Comparison of ENCODE assay signal across 18 cellular contexts in genomic region chr9:7549261-7549660, GRCh38.
DNase-seq lines count a peak whose midpoint lies in the region; ATAC-seq and TF ChIP-seq lines count a peak whose summit lies in the region.
"Had no signal": no experiment of that assay in that cellular context is flagged by ENCODE, and none has a peak within 500 bp of the region (broad histone marks: within the 10 kb centered on the region; RNA-seq: fewer than 3 reads in every experiment).

No MANE protein-coding gene starts in this region.

- ATAC-seq in heart left ventricle, result peak in 3 of 4 donors; percentile 34 to 55 (median 47)
- ATAC-seq: activated CD4-positive, CD25-positive, alpha-beta regulatory T cell treated with anti-CD3 and anti-CD28 coated beads, Interleukin-2, amount 50 U/mL, for 24 hours; activated naive CD8-positive, alpha-beta T cell treated with anti-CD3 and anti-CD28 coated beads, Interleukin-2, amount 50 U/mL, for 24 hours; lower lobe of right lung; PC-3 had no signal

- DNase-seq in DMS153 (lab: John Stamatoyannopoulos, UW), result peak; percentile 3
- DNase-seq in DMS153 treated with DMSO at 0.1 percent for 48 hours (lab: John Stamatoyannopoulos, UW; ENCODE audit: unreplicated experiment), result no peak
- peak; percentile 19 for DNase-seq in NCI-H446 treated with DMSO at 0.1 percent for 48 hours (lab: John Stamatoyannopoulos, UW)
- peak; percentile 32 to 62 (median 55) for DNase-seq in heart left ventricle
- peak in 7 of 10 donors; percentile 8 to 88 (median 43) for DNase-seq in posterior cingulate gyrus
- no peak for DNase-seq in kidney glomerular epithelial cell (lab: John Stamatoyannopoulos, UW)
- DNase-seq in HCEC 1CT, result no peak
- DNase-seq in activated T-cell treated with anti-CD3 and anti-CD28 coated beads, Interleukin-2, amount 50 U/mL, for 1 hour, result no peak
- DNase-seq: activated naive CD8-positive, alpha-beta T cell treated with anti-CD3 and anti-CD28 coated beads, Interleukin-2, amount 50 U/mL, for 24 hours; activated T-cell treated with anti-CD3 and anti-CD28 coated beads for 4 hours; CD8-positive, alpha-beta memory T cell; erythroblast; KG1; lower lobe of right lung; NCI-H1694 treated with DMSO at 0.1 percent for 48 hours; PC-3; SW 1271 had no signal

- 33 to 47% (median 35%) methylated on average over 3 of the region's 3 CpGs for WGBS in heart left ventricle, 4 donors

- H3K4me3 ChIP-seq in heart left ventricle, result no peak overlapping the region
- H3K4me3 ChIP-seq: lower lobe of right lung had no signal

- intact Hi-C loops in heart left ventricle (cut with DNase I), result loop anchor here in 2 of 10 donors (5.0 to 10.0 kb wide), 2 partner anchors 52 to 56 kb away; no protein-coding TSS in a partner anchor
- intact Hi-C loops in posterior cingulate gyrus (cut with DNase I), result no loop called here

- H3K4me1 ChIP-seq in heart left ventricle, result no peaks in the 10 kb centered on the region
- H3K4me1 ChIP-seq: lower lobe of right lung had no signal

- peaks cover 0 to 5% (median 0%) of the 10 kb centered on the region in 9 donors for H3K27me3 ChIP-seq in heart left ventricle

- no peak overlapping the region for H3K27ac ChIP-seq in heart left ventricle
- H3K27ac ChIP-seq: lower lobe of right lung had no signal

- no peak for TF ChIP-seq CTCF in heart left ventricle (IDR thresholded peaks at IDR 0.05)

- TF ChIP-seq POLR2A in heart left ventricle (IDR thresholded peaks at IDR 0.05), result no peak

- H3K36me3 ChIP-seq in heart left ventricle, result no peaks in the 10 kb centered on the region
- H3K36me3 ChIP-seq: lower lobe of right lung had no signal

- no peaks in the 10 kb centered on the region for H3K9me3 ChIP-seq in heart left ventricle
- H3K9me3 ChIP-seq: lower lobe of right lung had no signal

Comparison
In these comparisons a context has a peak if more than half of its experiments do, and no peak if none do; other contexts are left out.
1. DNase-seq: peak in DMS153 (single experiment), NCI-H446 treated with DMSO at 0.1 percent for 48 hours (single experiment), heart left ventricle (5 of 5) and posterior cingulate gyrus (7 of 10); none in DMS153 treated with DMSO at 0.1 percent for 48 hours (single experiment), kidney glomerular epithelial cell (single experiment), HCEC 1CT (single experiment) and activated T-cell treated with anti-CD3 and anti-CD28 coated beads, Interleukin-2, amount 50 U/mL, for 1 hour (single experiment).